In the genomic region with DNA sequence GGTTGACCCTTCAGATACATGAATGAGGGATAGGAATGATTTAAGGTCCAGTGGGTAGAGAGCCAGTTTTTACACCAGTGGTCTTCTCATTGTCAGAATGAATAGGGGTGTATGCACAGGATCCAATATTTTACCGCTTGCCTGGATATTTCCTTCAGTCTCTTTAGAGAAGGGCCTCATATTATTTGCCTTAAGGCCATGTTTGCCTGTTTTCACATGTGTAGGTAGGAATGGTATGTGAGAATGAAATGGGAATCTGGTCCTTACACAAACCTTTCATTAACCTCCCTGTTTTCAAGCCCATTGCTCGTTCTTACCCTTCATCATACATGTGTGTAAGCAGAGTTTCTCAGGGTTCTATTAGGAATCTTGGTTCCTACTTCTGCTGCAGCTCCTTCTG, we compare ENCODE assay signal across 27 cellular contexts.
"Had no signal": no experiment of that assay in that cellular context is flagged by ENCODE, and none has a peak within 500 bp of the region (broad histone marks: within the 10 kb centered on the region; RNA-seq: fewer than 3 reads in every experiment).

No MANE protein-coding gene starts in this region.

- FAIRE-seq: urothelium cell line had no signal

- H3K4me1 Mint-ChIP-seq: stimulated activated naive B cell treated with anti-CD40 and anti-IgM and Interleukin-4, amounts not matched to agents 10 μg/mL and 1 μg/mL and 100 μg/mL, for 72 hours had no signal

- H3K27ac ChIP-seq: hepatocyte, left ventricle myocardium inferior, neutrophil, parathyroid adenoma, right atrium auricular region, right lobe of liver, stomach, testis, thyroid gland, transverse colon, upper lobe of right lung had no signal

- H3K9me3 Mint-ChIP-seq: mesothelial cell of epicardium; natural killer cell treated with Interleukin-12 subunit alpha and Interleukin-12 subunit beta and Interleukin-15 and Interleukin-18, amount 100 ng/mL, for 72 hours; neural crest cell; stimulated activated naive B cell treated with anti-CD40 and anti-IgM and Interleukin-4, amounts not matched to agents 10 μg/mL and 1 μg/mL and 100 μg/mL, for 72 hours had no signal

- H3K9me3 ChIP-seq: left ventricle myocardium inferior, mucosa of descending colon, neutrophil, right atrium auricular region, right lobe of liver, stomach, testis, thyroid gland, transverse colon, upper lobe of right lung had no signal

- H3K27me3 ChIP-seq: hepatocyte, right atrium auricular region, right lobe of liver, stomach, testis, thyroid gland, transverse colon, upper lobe of right lung had no signal

- H3K4me3 Mint-ChIP-seq: mesothelial cell of epicardium; naive thymus-derived CD4-positive, alpha-beta T cell; natural killer cell treated with Interleukin-12 subunit alpha and Interleukin-12 subunit beta and Interleukin-15 and Interleukin-18, amount 100 ng/mL, for 72 hours; neural crest cell; stimulated activated naive B cell treated with anti-CD40 and anti-IgM and Interleukin-4, amounts not matched to agents 10 μg/mL and 1 μg/mL and 100 μg/mL, for 72 hours had no signal

- H3K79me2 ChIP-seq: parathyroid adenoma had no signal

- H3K27me3 Mint-ChIP-seq: progenitor cell of endocrine pancreas had no signal

- H3K4me2 ChIP-seq: hepatocyte, smooth muscle cell had no signal

- H3K36me3 ChIP-seq: left ventricle myocardium inferior, neutrophil, right atrium auricular region, right lobe of liver, stomach, thyroid gland, transverse colon, upper lobe of right lung had no signal

- H3K4me3 ChIP-seq: hepatocyte, left ventricle myocardium inferior, lung, mucosa of descending colon, right atrium auricular region, right lobe of liver, smooth muscle cell, stomach, testis, thyroid gland, transverse colon, upper lobe of right lung had no signal

- H3K27ac Mint-ChIP-seq: naive thymus-derived CD4-positive, alpha-beta T cell; natural killer cell treated with Interleukin-12 subunit alpha and Interleukin-12 subunit beta and Interleukin-15 and Interleukin-18, amount 100 ng/mL, for 72 hours; stimulated activated naive B cell treated with anti-CD40 and anti-IgM and Interleukin-4, amounts not matched to agents 10 μg/mL and 1 μg/mL and 100 μg/mL, for 72 hours had no signal

- H3K36me3 Mint-ChIP-seq: mesothelial cell of epicardium; natural killer cell treated with Interleukin-12 subunit alpha and Interleukin-12 subunit beta and Interleukin-15 and Interleukin-18, amount 100 ng/mL, for 72 hours; stimulated activated naive B cell treated with anti-CD40 and anti-IgM and Interleukin-4, amounts not matched to agents 10 μg/mL and 1 μg/mL and 100 μg/mL, for 72 hours had no signal

- DNase-seq: islet precursor cell; left ventricle myocardium inferior; mesendoderm; mucosa of descending colon; naive thymus-derived CD4-positive, alpha-beta T cell; occipital lobe; right lobe of liver; stimulated activated CD4-positive, alpha-beta T cell treated with anti-CD3 and anti-CD28 coated beads, Interleukin-2, amount 100 ng/mL, for 24 hours; stimulated activated CD4-positive, alpha-beta T cell treated with anti-CD3 and anti-CD28 coated beads, Interleukin-4, amount 100 ng/mL, for 1 hour; stimulated activated naive B cell treated with anti-CD40 and anti-IgM and Interleukin-4, amounts not matched to agents 10 μg/mL and 1 μg/mL and 100 μg/mL, for 72 hours; stimulated activated naive CD8-positive, alpha-beta T cell treated with anti-CD3 and anti-CD28 coated beads, Interleukin-15, Interleukin-2, amounts not matched to agents 100 U/mL and 50 U/mL, for 24 hours; stomach; testis; thyroid gland; transverse colon; upper lobe of right lung had no signal

- H3K9ac ChIP-seq: parathyroid adenoma had no signal

- H2AFZ ChIP-seq: hepatocyte, parathyroid adenoma had no signal

- H3K4me1 ChIP-seq: left ventricle myocardium inferior, parathyroid adenoma, right atrium auricular region, right lobe of liver, stomach, testis, transverse colon, upper lobe of right lung had no signal
